ENCODE assay signal across 27 cellular contexts in genomic region chr9:108072740-108073139, GRCh38.
"Had no signal": no experiment of that assay in that cellular context is flagged by ENCODE, and none has a peak within 500 bp of the region (broad histone marks: within the 10 kb centered on the region; RNA-seq: fewer than 3 reads in every experiment).

No MANE protein-coding gene starts in this region.

- H3K4me1 Mint-ChIP-seq: nephron; neural progenitor cell; stimulated activated effector memory CD8-positive, alpha-beta T cell treated with anti-CD3 and anti-CD28 coated beads, Interleukin-12 subunit alpha, Interleukin-12 subunit beta, amount 100 ng/mL, for 72 hours; stimulated activated naive B cell treated with anti-CD40 and anti-IgM and Interleukin-4, amounts not matched to agents 10 μg/mL and 1 μg/mL and 100 μg/mL, for 72 hours had no signal

- H3K4me3 Mint-ChIP-seq: nephron; neural progenitor cell; stimulated activated effector memory CD8-positive, alpha-beta T cell treated with anti-CD3 and anti-CD28 coated beads, Interleukin-12 subunit alpha, Interleukin-12 subunit beta, amount 100 ng/mL, for 72 hours; stimulated activated naive B cell treated with anti-CD40 and anti-IgM and Interleukin-4, amounts not matched to agents 10 μg/mL and 1 μg/mL and 100 μg/mL, for 72 hours; stimulated activated naive CD8-positive, alpha-beta T cell treated with anti-CD3 and anti-CD28 coated beads, Interleukin-15, Interleukin-2, amounts not matched to agents 100 ng/mL and 50 ng/mL, for 24 hours had no signal

- H3K9me3 Mint-ChIP-seq: stimulated activated naive B cell treated with anti-CD40 and anti-IgM and Interleukin-4, amounts not matched to agents 10 μg/mL and 1 μg/mL and 100 μg/mL, for 72 hours had no signal

- DNase-seq: occipital lobe; ovary; posterior cingulate gyrus; psoas muscle; right cardiac atrium; right lobe of liver; sigmoid colon; small intestine; stimulated activated CD4-positive, alpha-beta T cell treated with anti-CD3 and anti-CD28 coated beads, Interleukin-15, amount 100 ng/mL, for 24 hours; stimulated activated CD4-positive, alpha-beta T cell treated with anti-CD3 and anti-CD28 coated beads, Interleukin-2, amount 100 ng/mL, for 24 hours; stimulated activated CD4-positive, alpha-beta T cell treated with anti-CD3 and anti-CD28 coated beads, Interleukin-2, amount 100 ng/mL, for 48 hours; stimulated activated CD4-positive, alpha-beta T cell treated with anti-CD3 and anti-CD28 coated beads, Interleukin-4, amount 100 ng/mL, for 24 hours; stimulated activated naive B cell treated with anti-CD40 and anti-IgM and Interleukin-4, amounts not matched to agents 10 μg/mL and 1 μg/mL and 100 μg/mL, for 72 hours; stimulated activated naive CD4-positive, alpha-beta T cell treated with Interleukin-2 at 50 U/mL for 16 hours; stomach; thyroid gland; trophoblast cell; upper lobe of left lung had no signal

- H3K9me3 ChIP-seq: ovary, psoas muscle, right lobe of liver, sigmoid colon, stomach, thoracic aorta, thyroid gland, tibial nerve, upper lobe of left lung, vagina had no signal

- H3K4me1 ChIP-seq: parathyroid adenoma, psoas muscle, right lobe of liver, sigmoid colon, thyroid gland, tibial nerve, upper lobe of left lung, vagina had no signal

- H3K27me3 ChIP-seq: neural progenitor cell, ovary, right lobe of liver, sigmoid colon, stomach, thyroid gland, tibial nerve, upper lobe of left lung, vagina had no signal

- H3K36me3 Mint-ChIP-seq: neural progenitor cell; stimulated activated effector memory CD8-positive, alpha-beta T cell treated with anti-CD3 and anti-CD28 coated beads, Interleukin-12 subunit alpha, Interleukin-12 subunit beta, amount 100 ng/mL, for 72 hours; stimulated activated naive B cell treated with anti-CD40 and anti-IgM and Interleukin-4, amounts not matched to agents 10 μg/mL and 1 μg/mL and 100 μg/mL, for 72 hours had no signal

- H3K36me3 ChIP-seq: neural progenitor cell, ovary, right lobe of liver, sigmoid colon, stomach, thoracic aorta, thyroid gland, tibial nerve, upper lobe of left lung, vagina had no signal

- H3K27ac Mint-ChIP-seq: nephron; neural progenitor cell; progenitor cell of endocrine pancreas; stimulated activated effector memory CD8-positive, alpha-beta T cell treated with anti-CD3 and anti-CD28 coated beads, Interleukin-12 subunit alpha, Interleukin-12 subunit beta, amount 100 ng/mL, for 72 hours; stimulated activated naive B cell treated with anti-CD40 and anti-IgM and Interleukin-4, amounts not matched to agents 10 μg/mL and 1 μg/mL and 100 μg/mL, for 72 hours; stimulated activated naive CD8-positive, alpha-beta T cell treated with anti-CD3 and anti-CD28 coated beads, Interleukin-15, Interleukin-2, amounts not matched to agents 100 ng/mL and 50 ng/mL, for 24 hours had no signal

- H3K4me3 ChIP-seq: neural progenitor cell, ovary, psoas muscle, right lobe of liver, sigmoid colon, stomach, thoracic aorta, thyroid gland, tibial nerve, upper lobe of left lung, vagina had no signal

- H3K27me3 Mint-ChIP-seq: stimulated activated naive B cell treated with anti-CD40 and anti-IgM and Interleukin-4, amounts not matched to agents 10 μg/mL and 1 μg/mL and 100 μg/mL, for 72 hours; stimulated activated naive CD8-positive, alpha-beta T cell treated with anti-CD3 and anti-CD28 coated beads, Interleukin-15, Interleukin-2, amounts not matched to agents 100 ng/mL and 50 ng/mL, for 24 hours had no signal

- H3K27ac ChIP-seq: neural progenitor cell, ovary, parathyroid adenoma, psoas muscle, right lobe of liver, sigmoid colon, stomach, thoracic aorta, thyroid gland, tibial nerve, upper lobe of left lung, vagina had no signal
